8 cellular contexts compared by ENCODE assay signal in the genomic region with DNA sequence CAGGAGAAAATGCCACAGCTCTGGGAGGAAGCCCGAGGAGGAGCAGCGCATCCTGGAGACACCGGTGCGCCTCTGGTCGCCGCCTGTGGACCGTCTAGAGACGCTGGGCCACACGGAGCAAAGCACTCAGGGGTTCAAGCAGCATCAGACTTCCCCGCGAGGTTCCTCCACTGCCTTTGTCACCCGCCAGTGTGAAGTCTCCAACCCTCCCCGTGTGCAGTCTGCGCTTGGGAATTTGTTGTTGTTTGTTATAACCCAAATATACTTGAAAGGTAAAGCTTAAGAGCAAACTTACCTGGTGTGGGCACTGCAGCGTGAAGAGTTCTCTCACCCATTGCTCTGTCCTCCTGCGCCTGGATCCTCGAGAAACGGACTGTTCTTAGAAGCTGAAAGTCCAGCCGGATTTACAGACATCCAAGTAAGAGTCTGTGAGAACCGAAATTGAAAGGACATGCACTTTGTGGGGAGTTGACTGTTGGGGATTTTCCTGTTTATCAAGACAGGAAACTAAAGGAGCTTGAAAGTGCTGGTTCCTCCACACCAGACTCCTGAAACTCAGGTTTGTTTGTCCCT. TPM values are rescaled to one million over a fixed set of nuclear protein-coding genes. Genes with fewer than 3 reads are reported as not detected.
DNase-seq lines count a peak whose midpoint lies in the region; ATAC-seq and TF ChIP-seq lines count a peak whose summit lies in the region.

A gene with protein sequence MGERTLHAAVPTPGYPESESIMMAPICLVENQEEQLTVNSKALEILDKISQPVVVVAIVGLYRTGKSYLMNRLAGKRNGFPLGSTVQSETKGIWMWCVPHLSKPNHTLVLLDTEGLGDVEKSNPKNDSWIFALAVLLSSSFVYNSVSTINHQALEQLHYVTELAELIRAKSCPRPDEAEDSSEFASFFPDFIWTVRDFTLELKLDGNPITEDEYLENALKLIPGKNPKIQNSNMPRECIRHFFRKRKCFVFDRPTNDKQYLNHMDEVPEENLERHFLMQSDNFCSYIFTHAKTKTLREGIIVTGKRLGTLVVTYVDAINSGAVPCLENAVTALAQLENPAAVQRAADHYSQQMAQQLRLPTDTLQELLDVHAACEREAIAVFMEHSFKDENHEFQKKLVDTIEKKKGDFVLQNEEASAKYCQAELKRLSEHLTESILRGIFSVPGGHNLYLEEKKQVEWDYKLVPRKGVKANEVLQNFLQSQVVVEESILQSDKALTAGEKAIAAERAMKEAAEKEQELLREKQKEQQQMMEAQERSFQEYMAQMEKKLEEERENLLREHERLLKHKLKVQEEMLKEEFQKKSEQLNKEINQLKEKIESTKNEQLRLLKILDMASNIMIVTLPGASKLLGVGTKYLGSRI (minus strand): TSS at position 443 of the 573 bp plus-strand sequence. CDS start 108 bp downstream, at position 335.

- intact Hi-C loops in vagina (cut with DNase I): no loop called here

- DNase-seq in DND-41 (peak; percentile 68), NCI-H774 (lab: John Stamatoyannopoulos, UW) (peak; percentile 4), germinal center (ENCODE audit: low spot score) (peak; percentile 38), putamen (ENCODE audit: low spot score) (peak; percentile 4), vagina (ENCODE audit: extremely low spot score in 2 of 2) (no peak), cerebellar nuclear complex (lab: John Stamatoyannopoulos, UW) (no peak)
- peak; percentile 8 to 18 for DNase-seq in activated T-helper 1 cell treated with anti-CD3 and anti-CD28 coated beads, Interleukin-2, amount 50 U/mL, for 16 hours (ENCODE audit: low read depth in 1 of 2, low spot score in 1 of 2)

- peak within 1 kb of the TSS; percentile 81 for H3K9ac ChIP-seq in DND-41 (ENCODE audit: low read depth, low read length)

- peak; percentile 52 for TF ChIP-seq CTCF in DND-41 (IDR thresholded peaks at IDR 0.05; ENCODE audit: borderline replicate concordance, extremely low read depth, low read length, poor library complexity, severe bottlenecking)
- TF ChIP-seq CTCF in vagina (IDR thresholded peaks at IDR 0.05): no peak

- H2AFZ ChIP-seq in DND-41 (ENCODE audit: low read depth, low read length): peak within 1 kb of the TSS; percentile 78

- peak within 1 kb of the TSS; percentile 98 for H3K27ac ChIP-seq in DND-41 (ENCODE audit: low read length)
- peak within 1 kb of the TSS; percentile 88 for H3K27ac ChIP-seq in vagina

- TF ChIP-seq POLR2A in vagina (IDR thresholded peaks at IDR 0.05): no peak

- peaks cover 75% of the 10 kb centered on the region for H3K4me1 ChIP-seq in DND-41 (ENCODE audit: insufficient read depth, low read length)
- H3K4me1 ChIP-seq in vagina: peaks cover 15% of the 10 kb centered on the region

- peak; percentile 82 for ATAC-seq in DND-41 (ENCODE audit: insufficient read depth, low read depth)
- peak; percentile 60 for ATAC-seq in GM21528 (IDR thresholded peaks at IDR 0.05; ENCODE audit: low FRiP score, unreplicated experiment)

- no peaks in the 10 kb centered on the region for H4K20me1 ChIP-seq in DND-41 (ENCODE audit: insufficient read depth, low read length)

- H3K36me3 ChIP-seq in DND-41 (ENCODE audit: insufficient read depth, low read length) (peaks cover 36% of the 10 kb centered on the region), vagina (no peaks in the 10 kb centered on the region)

- peak within 1 kb of the TSS; percentile 73 for H3K4me2 ChIP-seq in DND-41 (ENCODE audit: insufficient read depth, low read length)

- H3K4me3 ChIP-seq in DND-41 (ENCODE audit: low read depth in 1 of 2, low read length in 2 of 2) (peak within 1 kb of the TSS; percentile 64 to 77), vagina (peak within 1 kb of the TSS; percentile 51 to 55)

- H3K9me3 ChIP-seq in DND-41 (ENCODE audit: insufficient read depth, low read length, severe bottlenecking) (no peaks in the 10 kb centered on the region), vagina (no peaks in the 10 kb centered on the region)

- H3K79me2 ChIP-seq in DND-41 (ENCODE audit: insufficient read depth, low read length): peaks cover 67% of the 10 kb centered on the region

- no peaks in the 10 kb centered on the region for H3K27me3 ChIP-seq in DND-41 (ENCODE audit: insufficient read depth, low read length, poor library complexity)
- no peaks in the 10 kb centered on the region for H3K27me3 ChIP-seq in vagina

RNA-seq across cellular contexts. Expression of the gene that starts here (rescaled TPM):
- total RNA-seq in vagina: 8.3 TPM

Comparison
In these comparisons a context has a peak if more than half of its experiments do, and no peak if none do; other contexts are left out.
1. DNase-seq: peak in DND-41 (single experiment), NCI-H774 (single experiment), activated T-helper 1 cell treated with anti-CD3 and anti-CD28 coated beads, Interleukin-2, amount 50 U/mL, for 16 hours (2 of 2), germinal center (single experiment) and putamen (single experiment); none in vagina (0 of 2) and cerebellar nuclear complex (0 of 2).